Comparison of ENCODE assay signal across 8 cellular contexts in genomic region chr11:57667065-57667714, GRCh38. TPM values are rescaled to one million over a fixed set of nuclear protein-coding genes. Genes with fewer than 3 reads are reported as not detected.
A peak's percentile ranks its signal among the peaks of the same experiment; 100 is the strongest.
DNase-seq lines count a peak whose midpoint lies in the region; ATAC-seq and TF ChIP-seq lines count a peak whose summit lies in the region.

No MANE protein-coding gene starts in this region.

- H3K36me3 ChIP-seq in esophagus muscularis mucosa = peaks cover 4 to 15% (median 13%) of the 10 kb centered on the region in 4 donors
- peaks cover 9 to 19% of the 10 kb centered on the region in 2 donors for H3K36me3 ChIP-seq in muscle layer of duodenum (ENCODE audit: control insufficient read depth in 1 of 2, insufficient read depth in 2 of 2, low read length in 2 of 2)

- H3K27ac Mint-ChIP-seq in activated T-cell treated with anti-CD3 and anti-CD28 coated beads, Interleukin-2, amount 50 U/mL, for 72 hours = peak overlapping the region; percentile 99

- peak in 1 of 3 experiments; percentile 10 for TF ChIP-seq CTCF in esophagus muscularis mucosa (IDR thresholded peaks at IDR 0.05)

- ATAC-seq in GM21737 (IDR thresholded peaks at IDR 0.05; ENCODE audit: unreplicated experiment) = peak; percentile 58
- peak; percentile 65 to 66 for ATAC-seq in activated T-cell treated with anti-CD3 and anti-CD28 coated beads, Interleukin-2, amount 50 U/mL, for 72 hours (replicated peaks in 1 of 2)

- intact Hi-C loops in esophagus muscularis mucosa (cut with DNase I) = loop anchor here (10.0 kb wide), 2 partner anchors 342 to 918 kb away; partner anchors contain the start of gene TNKS1BP1

- no peaks in the 10 kb centered on the region for H3K27me3 ChIP-seq in esophagus muscularis mucosa
- H3K27me3 ChIP-seq in muscle layer of duodenum (ENCODE audit: low read depth, low read length) = no peaks in the 10 kb centered on the region

- peak overlapping the region; percentile 97 to 99 (median 98) for H3K27ac ChIP-seq in esophagus muscularis mucosa (replicated peaks in 1 of 4)
- peak overlapping the region; percentile 100 for H3K27ac ChIP-seq in muscle layer of duodenum (ENCODE audit: low read length)

- H3K36me3 Mint-ChIP-seq in activated T-cell treated with anti-CD3 and anti-CD28 coated beads, Interleukin-2, amount 50 U/mL, for 72 hours (ENCODE audit: insufficient read depth in 2 of 2) = peaks cover 8 to 10% of the 10 kb centered on the region in 2 donors

- H3K4me3 ChIP-seq in esophagus muscularis mucosa (peak overlapping the region; percentile 93 to 96 (median 94)), muscle layer of duodenum (ENCODE audit: low read depth in 1 of 2, low read length in 2 of 2) (peak overlapping the region; percentile 82 to 93)

- H3K9me3 ChIP-seq in esophagus muscularis mucosa = no peaks in the 10 kb centered on the region
- no peaks in the 10 kb centered on the region for H3K9me3 ChIP-seq in muscle layer of duodenum (ENCODE audit: control insufficient read depth in 1 of 2, low read length in 2 of 2)

- no peak for TF ChIP-seq POLR2A in esophagus muscularis mucosa (IDR thresholded peaks at IDR 0.05; ENCODE audit: low read depth)

- no peak for TF ChIP-seq EP300 in esophagus muscularis mucosa (IDR thresholded peaks at IDR 0.05)

- 0% methylated on average over 29 of the region's 34 CpGs for WGBS in esophagus muscularis mucosa

- no peaks in the 10 kb centered on the region for H3K9me3 Mint-ChIP-seq in activated T-cell treated with anti-CD3 and anti-CD28 coated beads, Interleukin-2, amount 50 U/mL, for 72 hours

- H3K4me3 Mint-ChIP-seq in activated T-cell treated with anti-CD3 and anti-CD28 coated beads, Interleukin-2, amount 50 U/mL, for 72 hours = peak overlapping the region; percentile 88 to 97

- no peaks in the 10 kb centered on the region for H3K27me3 Mint-ChIP-seq in activated T-cell treated with anti-CD3 and anti-CD28 coated beads, Interleukin-2, amount 50 U/mL, for 72 hours (ENCODE audit: low read depth)

- H3K4me1 Mint-ChIP-seq in activated T-cell treated with anti-CD3 and anti-CD28 coated beads, Interleukin-2, amount 50 U/mL, for 72 hours (ENCODE audit: low read depth) = peaks cover 46% of the 10 kb centered on the region

- peaks cover 28 to 43% (median 33%) of the 10 kb centered on the region in 4 donors for H3K4me1 ChIP-seq in esophagus muscularis mucosa
- peaks cover 15 to 26% of the 10 kb centered on the region in 2 donors for H3K4me1 ChIP-seq in muscle layer of duodenum (ENCODE audit: control insufficient read depth in 1 of 2, insufficient read depth in 2 of 2, low read length in 2 of 2)

- DNase-seq in DMS79 (lab: John Stamatoyannopoulos, UW) = peak; percentile 95
- DNase-seq in KG1 (lab: John Stamatoyannopoulos, UW) = peak; percentile 100
- peak; percentile 89 to 95 for DNase-seq in activated T-cell treated with anti-CD3 and anti-CD28 coated beads, Interleukin-2, amount 50 U/mL, for 72 hours
- DNase-seq in esophagus muscularis mucosa (ENCODE audit: extremely low spot score) = peak; percentile 99
- DNase-seq in stimulated activated CD8-positive, alpha-beta memory T cell treated with anti-CD3 and anti-CD28 coated beads, Interleukin-7, amount 100 ng/mL, for 24 hours (ENCODE audit: low read depth) = peak; percentile 79

TF ChIP-seq in PFSK-1, 5 proteins besides CTCF, POLR2A, EP300 and RAD21:
- TF ChIP-seq TAF1 (IDR thresholded peaks at IDR 0.05; ENCODE audit: borderline replicate concordance, insufficient read depth, low read length) (peak; percentile 89), SIN3A (IDR thresholded peaks at IDR 0.05; ENCODE audit: borderline replicate concordance, insufficient read depth, low read length) (no peak; the same call in 1 of the 2 replicates), POLR2AphosphoS5 (IDR thresholded peaks at IDR 0.05; ENCODE audit: low read depth, low read length) (peak; percentile 88)

RNA-seq across cellular contexts. Expression of gene ZDHHC5, which starts 0.7 kb away (rescaled TPM):
- polyA plus RNA-seq in PFSK-1 (2012; ENCODE audit: insufficient read length, low read depth) = 88.0 TPM
- total RNA-seq in activated T-cell treated with anti-CD3 and anti-CD28 coated beads, Interleukin-2, amount 50 U/mL, for 72 hours = 10 to 100 TPM; 62.8 to 62.9 TPM
- total RNA-seq in esophagus muscularis mucosa = 10 to 100 TPM; 36.5 to 57.7 (median 47.8) TPM

RNA-seq across cellular contexts. Expression of gene CLP1, which starts 9.6 kb away (rescaled TPM):
- polyA plus RNA-seq in PFSK-1 (2012; ENCODE audit: insufficient read length, low read depth) = 17.7 TPM
- total RNA-seq in activated T-cell treated with anti-CD3 and anti-CD28 coated beads, Interleukin-2, amount 50 U/mL, for 72 hours = 10 to 100 TPM; 15.1 to 16.1 TPM
- 10 to 100 TPM in 3 of 4 donors, 1 to 10 TPM in 1; 8.3 to 18.1 (median 14.7) TPM for total RNA-seq in esophagus muscularis mucosa

RNA-seq across cellular contexts. Expression of gene YPEL4, which starts 17.5 kb away (rescaled TPM):
- polyA plus RNA-seq in PFSK-1 (2012; ENCODE audit: insufficient read length, low read depth) = 0.98 TPM
- 1 to 10 TPM; 1.1 to 1.3 TPM for total RNA-seq in activated T-cell treated with anti-CD3 and anti-CD28 coated beads, Interleukin-2, amount 50 U/mL, for 72 hours
- total RNA-seq in esophagus muscularis mucosa = 1 to 10 TPM in 2 of 4 donors, under 1 TPM in 2; 0.50 to 2.5 (median 1.0) TPM

RNA-seq across cellular contexts. Expression of gene MED19, which starts 44.8 kb away (rescaled TPM):
- polyA plus RNA-seq in PFSK-1 (2012; ENCODE audit: insufficient read length, low read depth) = 50.4 TPM
- 10 to 100 TPM; 19.8 to 20.0 TPM for total RNA-seq in activated T-cell treated with anti-CD3 and anti-CD28 coated beads, Interleukin-2, amount 50 U/mL, for 72 hours
- 10 to 100 TPM in 3 of 4 donors, 1 to 10 TPM in 1; 5.8 to 26.1 (median 11.8) TPM for total RNA-seq in esophagus muscularis mucosa

RNA-seq across cellular contexts. Expression of gene TMX2, which starts 45.2 kb away (rescaled TPM):
- 80.4 TPM for polyA plus RNA-seq in PFSK-1 (2012; ENCODE audit: insufficient read length, low read depth)
- 10 to 100 TPM; 54.2 to 69.8 TPM for total RNA-seq in activated T-cell treated with anti-CD3 and anti-CD28 coated beads, Interleukin-2, amount 50 U/mL, for 72 hours
- total RNA-seq in esophagus muscularis mucosa = 10 to 100 TPM; 31.1 to 52.8 (median 46.1) TPM

Comparison
In these comparisons a context has a peak if more than half of its experiments do, and no peak if none do; other contexts are left out.
1. Peak in every context shown above with its lines: DNase-seq, ATAC-seq, H3K4me3 ChIP-seq and H3K27ac ChIP-seq.